In the genomic region with DNA sequence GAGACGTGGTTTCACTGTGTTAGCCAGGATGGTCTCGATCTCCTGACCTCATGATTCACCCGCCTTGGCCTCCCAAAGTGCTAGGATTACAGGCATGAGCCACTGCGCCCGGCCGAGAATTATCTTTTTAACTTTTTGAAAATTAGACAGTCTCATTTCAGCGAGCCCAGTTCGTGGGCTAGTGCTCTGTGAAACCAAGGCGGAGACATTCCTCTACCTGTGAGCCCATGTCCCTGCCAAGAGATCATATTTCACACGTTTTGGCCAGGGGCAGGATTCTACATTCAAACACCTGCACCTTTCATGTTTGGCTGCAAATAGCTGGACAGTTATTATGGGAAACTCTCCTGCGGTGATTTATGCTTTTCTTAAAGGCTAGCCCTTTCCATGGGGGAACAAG, we compare ENCODE assay signal across 12 cellular contexts.
"Had no signal": no experiment of that assay in that cellular context is flagged by ENCODE, and none has a peak within 500 bp of the region (broad histone marks: within the 10 kb centered on the region; RNA-seq: fewer than 3 reads in every experiment).

No MANE protein-coding gene starts in this region.

- DNase-seq: activated CD4-positive, alpha-beta memory T cell treated with anti-CD3 and anti-CD28 coated beads, Interleukin-2, amount 10 ng/mL, durations not matched to agents 7 days and 5 days; activated CD8-positive, alpha-beta memory T cell treated with anti-CD3 and anti-CD28 coated beads, Interleukin-2, amount 50 U/mL, for 4 hours; aorta; foreskin keratinocyte; left ventricle myocardium inferior; mesenchymal stem cell; stimulated activated CD4-positive, alpha-beta T cell treated with anti-CD3 and anti-CD28 coated beads, Interleukin-12 subunit alpha, Interleukin-12 subunit beta, amount 100 ng/mL, for 4 hours; stimulated activated naive CD4-positive, alpha-beta T cell treated with Interleukin-2 at 50 U/mL for 16 hours had no signal

- H3K4me3 ChIP-seq: cardiac muscle cell, left ventricle myocardium inferior, suprapubic skin had no signal

- H3K36me3 ChIP-seq: cardiac muscle cell, left ventricle myocardium inferior, suprapubic skin had no signal

- H3K4me3 Mint-ChIP-seq: activated CD4-positive, alpha-beta memory T cell treated with anti-CD3 and anti-CD28 coated beads, Interleukin-2, amount 10 ng/mL, durations not matched to agents 7 days and 5 days; neural crest cell; T-helper 2 cell treated with Interferon-gamma antibody and Interleukin-4, amounts not matched to agents 5 μg/mL and 100 μg/mL, for 36 hours had no signal

- H3K27ac Mint-ChIP-seq: activated CD4-positive, alpha-beta memory T cell treated with anti-CD3 and anti-CD28 coated beads, Interleukin-2, amount 10 ng/mL, durations not matched to agents 7 days and 5 days; T-helper 2 cell treated with Interferon-gamma antibody and Interleukin-4, amounts not matched to agents 5 μg/mL and 100 μg/mL, for 36 hours had no signal

- H3K9me3 ChIP-seq: left ventricle myocardium inferior, suprapubic skin had no signal

- H3K9me3 Mint-ChIP-seq: activated CD4-positive, alpha-beta memory T cell treated with anti-CD3 and anti-CD28 coated beads, Interleukin-2, amount 10 ng/mL, durations not matched to agents 7 days and 5 days; neural crest cell; T-helper 2 cell treated with Interferon-gamma antibody and Interleukin-4, amounts not matched to agents 5 μg/mL and 100 μg/mL, for 36 hours had no signal

- H3K27me3 ChIP-seq: cardiac muscle cell, suprapubic skin had no signal

- H3K4me1 ChIP-seq: foreskin keratinocyte, left ventricle myocardium inferior had no signal

- H3K27ac ChIP-seq: cardiac muscle cell, foreskin keratinocyte, left ventricle myocardium inferior, suprapubic skin had no signal
